Comparison of ENCODE assay signal across 18 cellular contexts in genomic region chr11:69378303-69379141, GRCh38.
DNase-seq lines count a peak whose midpoint lies in the region; ATAC-seq and TF ChIP-seq lines count a peak whose summit lies in the region.
"Had no signal": no experiment of that assay in that cellular context is flagged by ENCODE, and none has a peak within 500 bp of the region (broad histone marks: within the 10 kb centered on the region; RNA-seq: fewer than 3 reads in every experiment).

No MANE protein-coding gene starts in this region.

- TF ChIP-seq CTCF in Peyer's patch (IDR thresholded peaks at IDR 0.05) (no peak), sigmoid colon (IDR thresholded peaks at IDR 0.05) (no peak)

- H3K27ac Mint-ChIP-seq in activated naive CD4-positive, alpha-beta T cell treated with anti-CD3 and anti-CD28 coated beads, Interleukin-2, amount 10 ng/mL, durations not matched to agents 7 days and 5 days = no peak overlapping the region

- H3K4me1 ChIP-seq in Peyer's patch (peaks cover 0 to 27% (median 0%) of the 10 kb centered on the region in 4 donors), sigmoid colon (no peaks in the 10 kb centered on the region)
- H3K4me1 ChIP-seq: body of pancreas had no signal

- CTCF ChIA-PET in activated naive CD4-positive, alpha-beta T cell treated with anti-CD3 and anti-CD28 coated beads, Interleukin-2, amount 10 ng/mL, durations not matched to agents 7 days and 5 days (lab: Charles Lee) = interaction anchor here (0.9 to 1.5 kb wide), 2 partner anchors 9 to 86 kb away, joined by 3 read pairs; no protein-coding TSS in a partner anchor

- no peaks in the 10 kb centered on the region for H3K4me1 Mint-ChIP-seq in activated naive CD4-positive, alpha-beta T cell treated with anti-CD3 and anti-CD28 coated beads, Interleukin-2, amount 10 ng/mL, durations not matched to agents 7 days and 5 days

- no peaks in the 10 kb centered on the region for H3K27me3 Mint-ChIP-seq in activated naive CD4-positive, alpha-beta T cell treated with anti-CD3 and anti-CD28 coated beads, Interleukin-2, amount 10 ng/mL, durations not matched to agents 7 days and 5 days
- H3K27me3 Mint-ChIP-seq: naive B cell had no signal

- H3K4me3 ChIP-seq in Peyer's patch (no peak overlapping the region), sigmoid colon (no peak overlapping the region)
- H3K4me3 ChIP-seq: body of pancreas, MG63 had no signal

- H3K36me3 ChIP-seq in Peyer's patch = no peaks in the 10 kb centered on the region
- no peaks in the 10 kb centered on the region for H3K36me3 ChIP-seq in sigmoid colon
- H3K36me3 ChIP-seq: MG63 had no signal

- intact Hi-C loops in sigmoid colon (cut with DNase I) = no loop called here

- no peaks in the 10 kb centered on the region for H3K36me3 Mint-ChIP-seq in activated naive CD4-positive, alpha-beta T cell treated with anti-CD3 and anti-CD28 coated beads, Interleukin-2, amount 10 ng/mL, durations not matched to agents 7 days and 5 days
- H3K36me3 Mint-ChIP-seq: naive B cell had no signal

- no peaks in the 10 kb centered on the region for H3K9me3 Mint-ChIP-seq in activated naive CD4-positive, alpha-beta T cell treated with anti-CD3 and anti-CD28 coated beads, Interleukin-2, amount 10 ng/mL, durations not matched to agents 7 days and 5 days
- H3K9me3 Mint-ChIP-seq: naive B cell had no signal

- H3K4me3 Mint-ChIP-seq in activated naive CD4-positive, alpha-beta T cell treated with anti-CD3 and anti-CD28 coated beads, Interleukin-2, amount 10 ng/mL, durations not matched to agents 7 days and 5 days = no peak overlapping the region
- H3K4me3 Mint-ChIP-seq: naive B cell had no signal

- peak; percentile 15 for DNase-seq in activated naive CD4-positive, alpha-beta T cell treated with anti-CD3 and anti-CD28 coated beads, Interleukin-2, amount 10 ng/mL, durations not matched to agents 7 days and 5 days
- no peak for DNase-seq in activated naive CD4-positive, alpha-beta T cell (lab: John Stamatoyannopoulos, UW)
- DNase-seq in Peyer's patch (peak in 2 of 3 donors; percentile 42 to 44), left lobe of liver (ENCODE audit: low spot score) (peak; percentile 42), sigmoid colon (peak; percentile 53), DMS79 (lab: John Stamatoyannopoulos, UW) (no peak), GDM1 (lab: John Stamatoyannopoulos, UW) (no peak), GF-D8 (lab: John Stamatoyannopoulos, UW) (no peak)
- DNase-seq: activated CD4-positive, alpha-beta T cell treated with anti-CD3 and anti-CD28 coated beads for 1 hour; effector CD8-positive, alpha-beta T cell; islet precursor cell; MG63; naive B cell; NCI-H2171; NCI-H524 treated with DMSO at 0.1 percent for 48 hours; SIG-M5 had no signal

- TF ChIP-seq POLR2A in Peyer's patch (IDR thresholded peaks at IDR 0.05) = no peak
- no peak for TF ChIP-seq POLR2A in sigmoid colon (IDR thresholded peaks at IDR 0.05)

- H3K27ac ChIP-seq in Peyer's patch = no peak overlapping the region
- H3K27ac ChIP-seq in sigmoid colon = no peak overlapping the region
- H3K27ac ChIP-seq: body of pancreas, C4-2B had no signal

- H3K9me3 ChIP-seq in Peyer's patch (no peaks in the 10 kb centered on the region), sigmoid colon (no peaks in the 10 kb centered on the region)
- H3K9me3 ChIP-seq: body of pancreas, MG63 had no signal

- H3K27me3 ChIP-seq in Peyer's patch (no peaks in the 10 kb centered on the region), sigmoid colon (peaks cover 0 to 7% (median 0%) of the 10 kb centered on the region in 3 donors)
- H3K27me3 ChIP-seq: body of pancreas, MG63 had no signal

- 57 to 81% methylated on average over 29 of the region's 29 CpGs for WGBS in sigmoid colon, 2 donors

- TF ChIP-seq EP300 in sigmoid colon (IDR thresholded peaks at IDR 0.05) = no peak

- no peak for ATAC-seq in left lobe of liver
- ATAC-seq: body of pancreas had no signal

Comparison
In these comparisons a context has a peak if more than half of its experiments do, and no peak if none do; other contexts are left out.
1. DNase-seq: peak in activated naive CD4-positive, alpha-beta T cell treated with anti-CD3 and anti-CD28 coated beads, Interleukin-2, amount 10 ng/mL, durations not matched to agents 7 days and 5 days (single experiment), Peyer's patch (2 of 3), left lobe of liver (single experiment) and sigmoid colon (single experiment); none in activated naive CD4-positive, alpha-beta T cell (0 of 4), DMS79 (single experiment), GDM1 (single experiment) and GF-D8 (single experiment).